ENCODE assay signal across 32 cellular contexts in genomic region chr3:162629372-162629771, GRCh38.
"Had no signal": no experiment of that assay in that cellular context is flagged by ENCODE, and none has a peak within 500 bp of the region (broad histone marks: within the 10 kb centered on the region; RNA-seq: fewer than 3 reads in every experiment).

No MANE protein-coding gene starts in this region.

- H3K9me3 Mint-ChIP-seq: activated CD8-positive, alpha-beta T cell treated with anti-CD3 and anti-CD28 coated beads for 36 hours; T-helper 2 cell treated with Interferon-gamma antibody and Interleukin-4, amounts not matched to agents 5 μg/mL and 100 μg/mL, for 36 hours had no signal

- H3K4me1 Mint-ChIP-seq: activated B cell treated with CpG ODN at 0.5 μM for 24 hours; activated T-helper 17 cell treated with anti-CD3 and anti-CD28 coated beads, Interleukin-2, amount 50 U/mL, for 72 hours; central memory CD8-positive, alpha-beta T cell had no signal

- H3K27me3 Mint-ChIP-seq: activated B cell treated with CpG ODN at 0.5 μM for 24 hours; activated CD8-positive, alpha-beta T cell treated with anti-CD3 and anti-CD28 coated beads for 36 hours; activated naive CD8-positive, alpha-beta T cell; activated T-helper 17 cell treated with anti-CD3 and anti-CD28 coated beads, Interleukin-2, amount 50 U/mL, for 72 hours; central memory CD8-positive, alpha-beta T cell; effector memory CD8-positive, alpha-beta T cell had no signal

- H3K4me3 ChIP-seq: coronary artery, esophagus muscularis mucosa, gastrocnemius medialis, heart right ventricle, hepatocyte had no signal

- H3K9me3 ChIP-seq: esophagus muscularis mucosa, gastrocnemius medialis had no signal

- ATAC-seq: activated CD4-positive, CD25-positive, alpha-beta regulatory T cell treated with anti-CD3 and anti-CD28 coated beads, Interleukin-2, amount 50 U/mL, for 24 hours; activated CD8-positive, alpha-beta T cell treated with anti-CD3 and anti-CD28 coated beads for 36 hours; activated T-cell treated with anti-CD3 and anti-CD28 coated beads, Interleukin-2, amount 50 U/mL, for 4 hours; activated T-helper 17 cell treated with anti-CD3 and anti-CD28 coated beads, Interleukin-2, amount 50 U/mL, for 72 hours; effector memory CD8-positive, alpha-beta T cell; foreskin keratinocyte; gastrocnemius medialis; heart right ventricle had no signal

- H2AFZ ChIP-seq: hepatocyte had no signal

- H3K4me1 ChIP-seq: esophagus muscularis mucosa, foreskin keratinocyte, gastrocnemius medialis, heart right ventricle had no signal

- H3K79me2 ChIP-seq: hepatocyte had no signal

- H3K4me2 ChIP-seq: hepatocyte had no signal

- H3K27me3 ChIP-seq: brain microvascular endothelial cell, esophagus muscularis mucosa, foreskin keratinocyte, gastrocnemius medialis, heart right ventricle, hepatocyte had no signal

- H3K27ac ChIP-seq: brain microvascular endothelial cell, coronary artery, esophagus muscularis mucosa, foreskin keratinocyte, gastrocnemius medialis, heart right ventricle, hepatocyte, WERI-Rb-1 had no signal

- DNase-seq: activated B cell treated with CpG ODN at 0.5 μM for 24 hours; activated CD4-positive, alpha-beta T cell treated with anti-CD3 and anti-CD28 coated beads for 48 hours; activated CD4-positive, alpha-beta T cell treated with anti-CD3 and anti-CD28 coated beads, Interleukin-2, amount 50 U/mL, for 1 hour; activated CD4-positive, alpha-beta T cell treated with anti-CD3 and anti-CD28 coated beads, Interleukin-2, amount 50 U/mL, for 48 hours; activated CD8-positive, alpha-beta memory T cell treated with anti-CD3 and anti-CD28 coated beads for 24 hours; activated CD8-positive, alpha-beta T cell treated with anti-CD3 and anti-CD28 coated beads for 36 hours; activated effector memory CD4-positive, alpha-beta T cell treated with Interleukin-2 at 50 U/mL for 16 hours; activated gamma-delta T cell treated with Interleukin-2 at 50 U/mL for 16 hours; activated naive CD4-positive, alpha-beta T cell treated with anti-CD3 and anti-CD28 coated beads, Interleukin-2, amount 50 U/mL, for 16 hours; activated naive CD4-positive, alpha-beta T cell treated with Interleukin-2 at 50 U/mL for 16 hours; activated T-cell treated with anti-CD3 and anti-CD28 coated beads, Interleukin-2, amount 50 U/mL, for 4 hours; amniotic stem cell; anterior cingulate cortex; brain microvascular endothelial cell; dermis blood vessel endothelial cell; effector CD4-positive, alpha-beta T cell; effector memory CD8-positive, alpha-beta T cell; erythroblast; foreskin keratinocyte; gastrocnemius medialis; glutamatergic neuron; heart right ventricle; T1000; WERI-Rb-1 had no signal

- H3K4me3 Mint-ChIP-seq: activated B cell treated with CpG ODN at 0.5 μM for 24 hours; activated CD8-positive, alpha-beta T cell treated with anti-CD3 and anti-CD28 coated beads for 36 hours; activated naive CD8-positive, alpha-beta T cell; activated T-cell treated with anti-CD3 and anti-CD28 coated beads, Interleukin-2, amount 50 U/mL, for 4 hours; activated T-helper 17 cell treated with anti-CD3 and anti-CD28 coated beads, Interleukin-2, amount 50 U/mL, for 72 hours; central memory CD8-positive, alpha-beta T cell; effector memory CD8-positive, alpha-beta T cell; T-helper 2 cell treated with Interferon-gamma antibody and Interleukin-4, amounts not matched to agents 5 μg/mL and 100 μg/mL, for 36 hours had no signal

- H3K36me3 ChIP-seq: brain microvascular endothelial cell, esophagus muscularis mucosa, gastrocnemius medialis, heart right ventricle, WERI-Rb-1 had no signal

- H3K36me3 Mint-ChIP-seq: activated naive CD8-positive, alpha-beta T cell had no signal

- H3K27ac Mint-ChIP-seq: activated B cell treated with CpG ODN at 0.5 μM for 24 hours; activated CD8-positive, alpha-beta T cell treated with anti-CD3 and anti-CD28 coated beads for 36 hours; activated naive CD8-positive, alpha-beta T cell; activated T-helper 17 cell treated with anti-CD3 and anti-CD28 coated beads, Interleukin-2, amount 50 U/mL, for 72 hours; effector memory CD8-positive, alpha-beta T cell; T-helper 2 cell treated with Interferon-gamma antibody and Interleukin-4, amounts not matched to agents 5 μg/mL and 100 μg/mL, for 36 hours had no signal
